Comparison of ENCODE assay signal across 12 cellular contexts in genomic region chr1:197919523-197920301, GRCh38.
A peak's percentile ranks its signal among the peaks of the same experiment; 100 is the strongest.
DNase-seq lines count a peak whose midpoint lies in the region; ATAC-seq lines count a peak whose summit lies in the region.
"Had no signal": no experiment of that assay in that cellular context is flagged by ENCODE, and none has a peak within 500 bp of the region (broad histone marks: within the 10 kb centered on the region; RNA-seq: fewer than 3 reads in every experiment).

No MANE protein-coding gene starts in this region.

- H3K9ac ChIP-seq in NT2/D1 (ENCODE audit: insufficient read length, low read depth), result peak overlapping the region; percentile 4

- H3K36me3 ChIP-seq in NT2/D1 (ENCODE audit: insufficient read depth, insufficient read length, low read length), result no peaks in the 10 kb centered on the region

- ATAC-seq in effector memory CD8-positive, alpha-beta T cell (replicated peaks), result peak; percentile 35
- ATAC-seq in GM19035 (IDR thresholded peaks at IDR 0.05; ENCODE audit: unreplicated experiment), result no peak
- ATAC-seq in GM18511 (IDR thresholded peaks at IDR 0.05; ENCODE audit: unreplicated experiment), result no peak
- ATAC-seq: left colon had no signal

- peak overlapping the region; percentile 64 to 72 for H3K4me3 Mint-ChIP-seq in effector memory CD8-positive, alpha-beta T cell

- no peak overlapping the region for H3K27ac Mint-ChIP-seq in effector memory CD8-positive, alpha-beta T cell

- peak overlapping the region; percentile 19 for H3K4me3 ChIP-seq in NT2/D1 (ENCODE audit: insufficient read length, low read depth)
- H3K4me3 ChIP-seq: skin epidermis had no signal

- peak; percentile 36 for DNase-seq in activated CD4-positive, alpha-beta T cell treated with anti-CD3 and anti-CD28 coated beads for 48 hours
- DNase-seq in activated CD4-positive, alpha-beta T cell treated with anti-CD3 and anti-CD28 coated beads, Interleukin-2, amount 50 U/mL, for 4 hours, result no peak
- DNase-seq in NT2/D1 (ENCODE audit: low read depth, low spot score) (no peak), retina (peak; percentile 81), anterior cingulate cortex (lab: John Stamatoyannopoulos, UW) (no peak)
- DNase-seq in effector memory CD8-positive, alpha-beta T cell, result no peak
- DNase-seq: ACHN, left colon, MV-4-11 had no signal

- peaks cover 27% of the 10 kb centered on the region for H3K36me3 Mint-ChIP-seq in effector memory CD8-positive, alpha-beta T cell (ENCODE audit: insufficient read depth)

- H3K4me1 ChIP-seq in NT2/D1 (ENCODE audit: insufficient read depth, insufficient read length), result peaks cover 26% of the 10 kb centered on the region

- H3K27me3 ChIP-seq in NT2/D1 (ENCODE audit: insufficient read depth, insufficient read length), result peaks cover 85% of the 10 kb centered on the region

- peaks cover 86 to 93% of the 10 kb centered on the region in 2 donors for H3K27me3 Mint-ChIP-seq in effector memory CD8-positive, alpha-beta T cell

- H3K4me1 Mint-ChIP-seq in effector memory CD8-positive, alpha-beta T cell (ENCODE audit: low read depth in 2 of 2), result peaks cover 40 to 48% of the 10 kb centered on the region in 2 donors

- no peaks in the 10 kb centered on the region for H3K9me3 ChIP-seq in NT2/D1 (ENCODE audit: insufficient read depth, low read length)

- H3K9me3 Mint-ChIP-seq in effector memory CD8-positive, alpha-beta T cell, result no peaks in the 10 kb centered on the region

Comparison
In these comparisons a context has a peak if more than half of its experiments do, and no peak if none do; other contexts are left out.
1. DNase-seq: peak in activated CD4-positive, alpha-beta T cell treated with anti-CD3 and anti-CD28 coated beads for 48 hours (single experiment) and retina (single experiment); none in activated CD4-positive, alpha-beta T cell treated with anti-CD3 and anti-CD28 coated beads, Interleukin-2, amount 50 U/mL, for 4 hours (0 of 2), NT2/D1 (single experiment), effector memory CD8-positive, alpha-beta T cell (0 of 3) and anterior cingulate cortex (0 of 58).